ENCODE assay signal across 9 cellular contexts in genomic region chr18:79944126-79944731, GRCh38. TPM values are rescaled to one million over a fixed set of nuclear protein-coding genes. Genes with fewer than 3 reads are reported as not detected.
DNase-seq lines count a peak whose midpoint lies in the region; ATAC-seq and TF ChIP-seq lines count a peak whose summit lies in the region.
"Had no signal": no experiment of that assay in that cellular context is flagged by ENCODE, and none has a peak within 500 bp of the region (broad histone marks: within the 10 kb centered on the region; RNA-seq: fewer than 3 reads in every experiment).

No MANE protein-coding gene starts in this region.

- TF ChIP-seq CTCF in Loucy (conservative IDR thresholded peaks at IDR 0.05; ENCODE audit: low read length) (no peak), body of pancreas (IDR thresholded peaks at IDR 0.05) (peak in 1 of 7 experiments; percentile 11), endothelial cell (IDR thresholded peaks at IDR 0.05; ENCODE audit: unreplicated experiment) (no peak)

- no peaks in the 10 kb centered on the region for H3F3A ChIP-seq in Loucy (ENCODE audit: low read depth)

- intact Hi-C loops in body of pancreas (cut with DNase I): loop anchor here (10.0 kb wide), 1 partner anchor 81 kb away; no protein-coding TSS in a partner anchor

- H3K4me3 Mint-ChIP-seq in stimulated activated naive B cell treated with anti-CD40 and anti-IgM and Interleukin-4, amounts not matched to agents 10 μg/mL and 1 μg/mL and 100 μg/mL, for 72 hours: peak overlapping the region in 1 of 2 donors; percentile 11
- H3K4me3 Mint-ChIP-seq in endothelial cell (ENCODE audit: unreplicated experiment): no peak overlapping the region

- peak overlapping the region; percentile 16 for H3K9ac ChIP-seq in Loucy (ENCODE audit: low read depth, low read length, poor library complexity, severe bottlenecking)

- no peaks in the 10 kb centered on the region for H3K9me3 ChIP-seq in Loucy (ENCODE audit: insufficient read depth, low read depth, low read length)
- no peaks in the 10 kb centered on the region for H3K9me3 ChIP-seq in body of pancreas

- peaks cover 57% of the 10 kb centered on the region for H3K79me2 ChIP-seq in Loucy (ENCODE audit: insufficient read depth, low read length)

- H3K9me3 Mint-ChIP-seq in stimulated activated naive B cell treated with anti-CD40 and anti-IgM and Interleukin-4, amounts not matched to agents 10 μg/mL and 1 μg/mL and 100 μg/mL, for 72 hours: no peaks in the 10 kb centered on the region
- no peaks in the 10 kb centered on the region for H3K9me3 Mint-ChIP-seq in endothelial cell (ENCODE audit: unreplicated experiment)

- WGBS in body of pancreas, 2 donors: 31 to 37% methylated on average over 7 to 10 of the region's 11 CpGs

- no peaks in the 10 kb centered on the region for H3K9me2 ChIP-seq in Loucy (replicated peaks; ENCODE audit: low read depth, low read length)

- peak overlapping the region; percentile 83 for H3K27ac Mint-ChIP-seq in stimulated activated naive B cell treated with anti-CD40 and anti-IgM and Interleukin-4, amounts not matched to agents 10 μg/mL and 1 μg/mL and 100 μg/mL, for 72 hours
- H3K27ac Mint-ChIP-seq in endothelial cell (ENCODE audit: unreplicated experiment): no peak overlapping the region

- peaks cover 13% of the 10 kb centered on the region for H4K20me1 ChIP-seq in Loucy (ENCODE audit: insufficient read depth, low read length, poor library complexity, severe bottlenecking)

- peak overlapping the region; percentile 37 to 57 (median 50) for H3K27ac ChIP-seq in body of pancreas

- H2AFZ ChIP-seq in Loucy (ENCODE audit: low read length): no peak overlapping the region

- TF ChIP-seq POLR2A in body of pancreas (IDR thresholded peaks at IDR 0.05): no peak

- peak overlapping the region; percentile 54 for H3K4me2 ChIP-seq in Loucy (ENCODE audit: low read depth, low read length, poor library complexity, severe bottlenecking)

- H3K4me3 ChIP-seq in Loucy (ENCODE audit: low read length, poor library complexity, severe bottlenecking) (no peak overlapping the region), body of pancreas (no peak overlapping the region)

- H3K4me1 ChIP-seq in Loucy (ENCODE audit: insufficient read depth, low read length, poor library complexity, severe bottlenecking) (peaks cover 34% of the 10 kb centered on the region), body of pancreas (peaks cover 66% of the 10 kb centered on the region)

- peak; percentile 49 for DNase-seq in activated CD4-positive, alpha-beta T cell treated with anti-CD3 and anti-CD28 coated beads for 48 hours
- no peak for DNase-seq in activated CD4-positive, alpha-beta T cell treated with anti-CD3 and anti-CD28 coated beads for 1 hour
- DNase-seq in body of pancreas: peak; percentile 76 to 91 (median 88)
- DNase-seq in stimulated activated naive B cell treated with anti-CD40 and anti-IgM and Interleukin-4, amounts not matched to agents 10 μg/mL and 1 μg/mL and 100 μg/mL, for 72 hours: no peak
- no peak for DNase-seq in endothelial cell (ENCODE audit: low spot score)
- no peak for DNase-seq in globus pallidus (ENCODE audit: low spot score)
- DNase-seq: AML-193 had no signal

- H3K36me3 ChIP-seq in Loucy (ENCODE audit: insufficient read depth, low read length) (peaks cover 17% of the 10 kb centered on the region; the same call in 1 of the 2 replicates), body of pancreas (replicated peaks in 1 of 2; ENCODE audit: insufficient read depth in 1 of 2, low read depth in 2 of 2) (peaks cover 6% of the 10 kb centered on the region in 2 donors)

- no peaks in the 10 kb centered on the region for H3K27me3 Mint-ChIP-seq in stimulated activated naive B cell treated with anti-CD40 and anti-IgM and Interleukin-4, amounts not matched to agents 10 μg/mL and 1 μg/mL and 100 μg/mL, for 72 hours
- H3K27me3 Mint-ChIP-seq in endothelial cell (ENCODE audit: unreplicated experiment): peaks cover 11% of the 10 kb centered on the region

- peaks cover 29 to 44% of the 10 kb centered on the region in 2 donors for H3K36me3 Mint-ChIP-seq in stimulated activated naive B cell treated with anti-CD40 and anti-IgM and Interleukin-4, amounts not matched to agents 10 μg/mL and 1 μg/mL and 100 μg/mL, for 72 hours
- peaks cover 29% of the 10 kb centered on the region for H3K36me3 Mint-ChIP-seq in endothelial cell (ENCODE audit: low read depth, unreplicated experiment)

- ATAC-seq in body of pancreas (peak; percentile 82), SK-N-SH treated with all-trans-retinoic acid at 6 μM for 48 hours (no peak)
- peak; percentile 77 to 79 for ATAC-seq in stimulated activated naive B cell treated with anti-CD40 and anti-IgM and Interleukin-4, amounts not matched to agents 10 μg/mL and 1 μg/mL and 100 μg/mL, for 72 hours (replicated peaks)

- H3K27me3 ChIP-seq in Loucy (ENCODE audit: insufficient read depth, low read length, poor library complexity, severe bottlenecking) (no peaks in the 10 kb centered on the region), body of pancreas (no peaks in the 10 kb centered on the region)

- peaks cover 35 to 57% of the 10 kb centered on the region in 2 donors for H3K4me1 Mint-ChIP-seq in stimulated activated naive B cell treated with anti-CD40 and anti-IgM and Interleukin-4, amounts not matched to agents 10 μg/mL and 1 μg/mL and 100 μg/mL, for 72 hours
- peaks cover 4% of the 10 kb centered on the region for H3K4me1 Mint-ChIP-seq in endothelial cell (ENCODE audit: unreplicated experiment)

TF ChIP-seq in SK-N-SH treated with all-trans-retinoic acid at 6 μM for 48 hours, 23 proteins besides CTCF, POLR2A, EP300 and RAD21 (continues in another document):
- TF ChIP-seq CSRNP3 (CRISPR knock-in tag; IDR thresholded peaks at IDR 0.05) (no peak), ZFP30 (CRISPR knock-in tag; IDR thresholded peaks at IDR 0.05) (no peak), PPARA (CRISPR knock-in tag; IDR thresholded peaks at IDR 0.05; ENCODE audit: borderline replicate concordance) (no peak), BACH2 (CRISPR knock-in tag; IDR thresholded peaks at IDR 0.05; ENCODE audit: borderline replicate concordance) (no peak), RARB (CRISPR knock-in tag; IDR thresholded peaks at IDR 0.05) (no peak), ZFP3 (CRISPR knock-in tag; IDR thresholded peaks at IDR 0.05) (no peak), CSDC2 (CRISPR knock-in tag; IDR thresholded peaks at IDR 0.05) (no peak), PATZ1 (CRISPR knock-in tag; IDR thresholded peaks at IDR 0.05; ENCODE audit: borderline replicate concordance) (no peak), ZNF565 (CRISPR knock-in tag; conservative IDR thresholded peaks at IDR 0.05; ENCODE audit: low read depth) (no peak), SNAI2 (CRISPR knock-in tag; IDR thresholded peaks at IDR 0.05) (no peak), CREB5 (CRISPR knock-in tag; IDR thresholded peaks at IDR 0.05; ENCODE audit: low read depth) (no peak)

RNA-seq across cellular contexts. Expression of gene SLC66A2, which starts 7.2 kb away (rescaled TPM):
- total RNA-seq in body of pancreas: 10 to 100 TPM; 30.4 to 50.8 TPM
- 31.8 TPM for total RNA-seq in endothelial cell (ENCODE audit: unreplicated experiment)

RNA-seq across cellular contexts. Expression of gene HSBP1L1, which starts 20.2 kb away (rescaled TPM):
- total RNA-seq in body of pancreas (10 to 100 TPM; 14.8 to 22.1 TPM), endothelial cell (ENCODE audit: unreplicated experiment) (0.87 TPM)

RNA-seq across cellular contexts. Expression of gene TXNL4A, which starts 44.1 kb away (rescaled TPM):
- total RNA-seq in body of pancreas: 10 to 100 TPM; 11.2 to 13.5 TPM
- 86.8 TPM for total RNA-seq in endothelial cell (ENCODE audit: unreplicated experiment)

Comparison
In these comparisons a context has a peak if more than half of its experiments do, and no peak if none do; other contexts are left out.
1. DNase-seq: peak in activated CD4-positive, alpha-beta T cell treated with anti-CD3 and anti-CD28 coated beads for 48 hours (single experiment) and body of pancreas (4 of 4); none in activated CD4-positive, alpha-beta T cell treated with anti-CD3 and anti-CD28 coated beads for 1 hour (single experiment), stimulated activated naive B cell treated with anti-CD40 and anti-IgM and Interleukin-4, amounts not matched to agents 10 μg/mL and 1 μg/mL and 100 μg/mL, for 72 hours (single experiment), endothelial cell (single experiment) and globus pallidus (single experiment).